18 cellular contexts compared by ENCODE assay signal in the genomic region with DNA sequence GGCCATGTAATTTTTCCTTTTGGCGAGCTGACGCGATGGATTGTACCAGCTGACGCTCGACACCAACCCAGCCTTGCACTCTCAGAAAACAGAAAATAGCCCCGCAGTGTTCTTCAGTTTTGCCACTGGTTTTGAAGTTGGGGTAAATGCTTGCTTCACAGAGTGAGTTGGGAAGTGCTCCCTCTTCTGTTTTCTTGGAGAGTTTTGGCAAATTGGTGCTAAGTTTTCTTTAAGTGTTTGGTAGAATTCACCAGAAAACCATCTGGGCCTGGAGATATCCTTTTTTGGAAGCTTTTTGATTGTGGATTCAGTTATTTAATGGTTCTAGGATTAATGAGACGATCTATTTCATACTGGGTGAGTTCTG.
DNase-seq lines count a peak whose midpoint lies in the region; ATAC-seq and TF ChIP-seq lines count a peak whose summit lies in the region.
"Had no signal": no experiment of that assay in that cellular context is flagged by ENCODE, and none has a peak within 500 bp of the region (broad histone marks: within the 10 kb centered on the region; RNA-seq: fewer than 3 reads in every experiment).

No MANE protein-coding gene starts in this region.

- peaks cover 98% of the 10 kb centered on the region for H3K4me1 ChIP-seq in CD4-positive, alpha-beta memory T cell (ENCODE audit: insufficient read depth, low read length)
- H3K4me1 ChIP-seq in PC-3 (ENCODE audit: insufficient read depth, low read length) (peaks cover 6% of the 10 kb centered on the region; the same call in 1 of the 2 replicates), foreskin keratinocyte (no peaks in the 10 kb centered on the region), transverse colon (peaks cover 0 to 10% (median 2%) of the 10 kb centered on the region in 4 donors), hepatocyte (ENCODE audit: insufficient read depth) (no peaks in the 10 kb centered on the region), adrenal gland (replicated peaks in 1 of 2) (peaks cover 4 to 6% of the 10 kb centered on the region in 2 donors)

- TF ChIP-seq EP300 in transverse colon (IDR thresholded peaks at IDR 0.05; ENCODE audit: low read depth), result no peak

- peak; percentile 52 for TF ChIP-seq CTCF in AG09309 (IDR thresholded peaks at IDR 0.05; ENCODE audit: control insufficient read depth, insufficient read depth, low read depth, low read length, missing control alignments)
- TF ChIP-seq CTCF in PC-3 (conservative IDR thresholded peaks at IDR 0.05; ENCODE audit: low read depth, low read length), result peak; percentile 50; the same call in 1 of the 2 replicates
- TF ChIP-seq CTCF in foreskin keratinocyte (conservative IDR thresholded peaks at IDR 0.05), result peak; percentile 26
- TF ChIP-seq CTCF in transverse colon (IDR thresholded peaks at IDR 0.05), result no peak
- TF ChIP-seq CTCF in hepatocyte (IDR thresholded peaks at IDR 0.05; ENCODE audit: poor library complexity), result no peak
- no peak for TF ChIP-seq CTCF in adrenal gland (IDR thresholded peaks at IDR 0.05)

- H2AFZ ChIP-seq in PC-3 (ENCODE audit: low read length) (no peak overlapping the region), hepatocyte (no peak overlapping the region)

- POLR2A ChIA-PET in CD4-positive, alpha-beta memory T cell (lab: Charles Lee; ENCODE audit: partially characterized antibody), result interaction anchor here (1.5 to 5.5 kb wide), 2 partner anchors 17 to 28 kb away, joined by 6 to 78 read pairs; no protein-coding TSS in a partner anchor
- POLR2A ChIA-PET in PC-3 (lab: Charles Lee; ENCODE audit: unreplicated experiment), result no interaction called here

- TF ChIP-seq POLR2A in transverse colon (IDR thresholded peaks at IDR 0.05) (no peak), adrenal gland (IDR thresholded peaks at IDR 0.05) (no peak)

- CTCF ChIA-PET in CD4-positive, alpha-beta memory T cell (lab: Charles Lee; ENCODE audit: partially characterized antibody), result interaction anchor here (1.5 kb wide), 1 partner anchor 115 kb away, joined by 3 read pairs; no protein-coding TSS in a partner anchor
- CTCF ChIA-PET in PC-3 (lab: Charles Lee), result interaction anchor here (0.6 kb wide), 1 partner anchor 272 kb away, joined by 3 read pairs; no protein-coding TSS in a partner anchor

- H3K4me1 Mint-ChIP-seq in CD4-positive, alpha-beta memory T cell, result peaks cover 63 to 90% (median 70%) of the 10 kb centered on the region in 4 donors

- H3K36me3 ChIP-seq in CD4-positive, alpha-beta memory T cell (ENCODE audit: insufficient read depth, low read length), result no peaks in the 10 kb centered on the region
- H3K36me3 ChIP-seq in PC-3 (ENCODE audit: low read depth, low read length) (no peaks in the 10 kb centered on the region), transverse colon (no peaks in the 10 kb centered on the region), hepatocyte (replicated peaks; ENCODE audit: insufficient read depth, low read depth) (no peaks in the 10 kb centered on the region), adrenal gland (replicated peaks in 1 of 2) (no peaks in the 10 kb centered on the region)
- H3K36me3 ChIP-seq: ovary, upper lobe of right lung had no signal

- WGBS in transverse colon (ENCODE audit: low coverage in 1 of 2), 2 donors, result 96 to 100% methylated on average over 5 to 7 of the region's 7 CpGs
- WGBS in hepatocyte (ENCODE audit: low lambda C conversion rate, missing lambda C conversion rate), result 97% methylated on average over 7 of the region's 7 CpGs
- WGBS in adrenal gland, 4 donors, result 95 to 98% (median 96%) methylated on average over 7 of the region's 7 CpGs

- DNase-seq in AG09309 (ENCODE audit: low read depth), result no peak
- no peak for DNase-seq in CD4-positive, alpha-beta memory T cell
- DNase-seq in PC-3, result peak; percentile 20
- DNase-seq in foreskin keratinocyte, result no peak
- DNase-seq in transverse colon, result no peak
- no peak for DNase-seq in nucleus accumbens (lab: John Stamatoyannopoulos, UW)
- DNase-seq in hepatocyte (ENCODE audit: low spot score), result no peak
- DNase-seq in adrenal gland, result no peak
- DNase-seq: COR-L47, head of caudate nucleus, Kasumi-1, NCI-H2029 treated with DMSO at 0.1 percent for 48 hours, NCI-H69, ovary, upper lobe of right lung had no signal

- no peaks in the 10 kb centered on the region for H3K9me2 ChIP-seq in PC-3 (replicated peaks; ENCODE audit: low read length)
- H3K9me2 ChIP-seq in hepatocyte (replicated peaks; ENCODE audit: insufficient read depth), result no peaks in the 10 kb centered on the region

- H3K27me3 Mint-ChIP-seq in CD4-positive, alpha-beta memory T cell, result no peaks in the 10 kb centered on the region

- no peak overlapping the region for H3K4me3 ChIP-seq in AG09309 (ENCODE audit: control insufficient read depth, low read depth, low read length)
- H3K4me3 ChIP-seq in CD4-positive, alpha-beta memory T cell (ENCODE audit: low read length in 2 of 2), result no peak overlapping the region
- H3K4me3 ChIP-seq in PC-3 (ENCODE audit: low read length), result no peak overlapping the region
- H3K4me3 ChIP-seq in transverse colon, result no peak overlapping the region
- H3K4me3 ChIP-seq in hepatocyte, result no peak overlapping the region
- no peak overlapping the region for H3K4me3 ChIP-seq in adrenal gland
- H3K4me3 ChIP-seq: ovary, upper lobe of right lung had no signal

- H3K79me2 ChIP-seq in PC-3 (ENCODE audit: low read length) (no peaks in the 10 kb centered on the region), hepatocyte (no peaks in the 10 kb centered on the region)

- H3K9ac ChIP-seq in PC-3 (ENCODE audit: low read length), result no peak overlapping the region

- BruUV-seq in PC-3 (replicated peaks; lab: Mats Ljungman, UMichigan), result no TSS peak

- no peaks in the 10 kb centered on the region for H3K9me3 ChIP-seq in CD4-positive, alpha-beta memory T cell (ENCODE audit: control insufficient read depth in 1 of 2, low read length in 2 of 2)
- H3K9me3 ChIP-seq in PC-3 (ENCODE audit: low read length), result no peaks in the 10 kb centered on the region
- H3K9me3 ChIP-seq in transverse colon, result no peaks in the 10 kb centered on the region
- no peaks in the 10 kb centered on the region for H3K9me3 ChIP-seq in hepatocyte (ENCODE audit: low read depth)
- H3K9me3 ChIP-seq in adrenal gland (replicated peaks in 1 of 3), result no peaks in the 10 kb centered on the region
- H3K9me3 ChIP-seq: ovary, upper lobe of right lung had no signal

- H3K4me3 Mint-ChIP-seq in CD4-positive, alpha-beta memory T cell, result peak overlapping the region in 7 of 8 donors; percentile 5 to 83 (median 45)

- no peaks in the 10 kb centered on the region for H4K20me1 ChIP-seq in PC-3 (ENCODE audit: low read length)
- peaks cover 3% of the 10 kb centered on the region for H4K20me1 ChIP-seq in hepatocyte (ENCODE audit: insufficient read depth, poor library complexity, severe bottlenecking)

- H3K36me3 Mint-ChIP-seq in CD4-positive, alpha-beta memory T cell, result peaks cover 0 to 16% of the 10 kb centered on the region in 2 donors

- intact Hi-C loops in CD4-positive, alpha-beta memory T cell (cut with micrococcal nuclease), result no loop called here
- intact Hi-C loops in PC-3 (cut with micrococcal nuclease) (no loop called here), transverse colon (cut with DNase I; ENCODE audit: low total_unique reads) (no loop called here), adrenal gland (cut with DNase I) (no loop called here)

- H3F3A ChIP-seq in PC-3 (ENCODE audit: low read length, unreplicated experiment), result no peaks in the 10 kb centered on the region

- ATAC-seq in PC-3 (peak; percentile 30; the same call in 1 of the 2 replicates), foreskin keratinocyte (no peak)

- H3K27ac Mint-ChIP-seq in CD4-positive, alpha-beta memory T cell, result peak overlapping the region in 3 of 7 donors; percentile 50 to 77 (median 62)
- H3K27ac Mint-ChIP-seq: stimulated activated effector memory CD8-positive, alpha-beta T cell treated with anti-CD3 and anti-CD28 coated beads, Interleukin-12 subunit alpha, Interleukin-12 subunit beta, amount 100 ng/mL, for 72 hours had no signal

- in situ Hi-C loops in transverse colon (cut with MboI; ENCODE audit: low pct_ligation_motif_present in 1 of 4, low pct_unique_long_range_greater_than_20kb in 1 of 4, low sequenced_read_pairs in 3 of 4), result no loop called here

- H3K4me2 ChIP-seq in PC-3 (ENCODE audit: low read length) (peak overlapping the region; percentile 66), hepatocyte (no peak overlapping the region)

- no peak overlapping the region for H3K27ac ChIP-seq in CD4-positive, alpha-beta memory T cell (ENCODE audit: low read depth, low read length)
- H3K27ac ChIP-seq in PC-3 (ENCODE audit: low read length) (peak overlapping the region; percentile 26), foreskin keratinocyte (no peak overlapping the region), transverse colon (no peak overlapping the region), hepatocyte (no peak overlapping the region), adrenal gland (no peak overlapping the region)
- H3K27ac ChIP-seq: ovary, RWPE1, upper lobe of right lung had no signal

- H3K27me3 ChIP-seq in CD4-positive, alpha-beta memory T cell (ENCODE audit: insufficient read depth, low read length), result no peaks in the 10 kb centered on the region
- H3K27me3 ChIP-seq in PC-3 (ENCODE audit: low read length) (no peaks in the 10 kb centered on the region), foreskin keratinocyte (no peaks in the 10 kb centered on the region), transverse colon (no peaks in the 10 kb centered on the region), hepatocyte (no peaks in the 10 kb centered on the region), adrenal gland (no peaks in the 10 kb centered on the region)
- H3K27me3 ChIP-seq: ovary, upper lobe of right lung had no signal

- no peaks in the 10 kb centered on the region for H3K9me3 Mint-ChIP-seq in CD4-positive, alpha-beta memory T cell
- H3K9me3 Mint-ChIP-seq: stimulated activated effector memory CD8-positive, alpha-beta T cell treated with anti-CD3 and anti-CD28 coated beads, Interleukin-12 subunit alpha, Interleukin-12 subunit beta, amount 100 ng/mL, for 72 hours; T-helper 1 cell treated with Interleukin-12 subunit alpha and Interleukin-12 subunit beta and Interleukin-4 antibody, amounts not matched to agents 30 μg/mL and 1 μg/mL, for 36 hours had no signal

Comparison
In these comparisons a context has a peak if more than half of its experiments do, and no peak if none do; other contexts are left out.
1. CTCF ChIP-seq: peak in AG09309 (single experiment), PC-3 (single experiment) and foreskin keratinocyte (single experiment); none in transverse colon (0 of 5), hepatocyte (single experiment) and adrenal gland (0 of 6).